ENCODE assay signal across 21 cellular contexts in genomic region chr20:35978041-35978513, GRCh38. TPM values are rescaled to one million over a fixed set of nuclear protein-coding genes. Genes with fewer than 3 reads are reported as not detected.
A peak's percentile ranks its signal among the peaks of the same experiment; 100 is the strongest.
DNase-seq lines count a peak whose midpoint lies in the region; ATAC-seq and TF ChIP-seq lines count a peak whose summit lies in the region.
"Had no signal": no experiment of that assay in that cellular context is flagged by ENCODE, and none has a peak within 500 bp of the region (broad histone marks: within the 10 kb centered on the region; RNA-seq: fewer than 3 reads in every experiment).

No MANE protein-coding gene starts in this region.

- H3K27me3 Mint-ChIP-seq in activated T-helper 2 cell treated with anti-CD3 and anti-CD28 coated beads, Interferon-gamma antibody, Interleukin-2, Interleukin-4, amounts not matched to agents 10 μg/mL and 5 μg/mL and 100 μg/mL, durations not matched to agents 14 hours and 24 hours and 36 hours (ENCODE audit: low read depth) = peaks cover 5% of the 10 kb centered on the region

- H3K27ac Mint-ChIP-seq in activated T-helper 2 cell treated with anti-CD3 and anti-CD28 coated beads, Interferon-gamma antibody, Interleukin-2, Interleukin-4, amounts not matched to agents 10 μg/mL and 5 μg/mL and 100 μg/mL, durations not matched to agents 14 hours and 24 hours and 36 hours = no peak overlapping the region
- H3K27ac Mint-ChIP-seq: endodermal cell, WTC11 had no signal

- no peak overlapping the region for H3K4me3 Mint-ChIP-seq in activated T-helper 2 cell treated with anti-CD3 and anti-CD28 coated beads, Interferon-gamma antibody, Interleukin-2, Interleukin-4, amounts not matched to agents 10 μg/mL and 5 μg/mL and 100 μg/mL, durations not matched to agents 14 hours and 24 hours and 36 hours (ENCODE audit: low read depth)
- H3K4me3 Mint-ChIP-seq: endodermal cell, WTC11 had no signal

- peaks cover 0 to under 1% (median 0%) of the 10 kb centered on the region in 4 donors for H3K4me1 ChIP-seq in sigmoid colon
- H3K4me1 ChIP-seq: Caco-2, left ventricle myocardium inferior, right atrium auricular region had no signal

- no peak for ATAC-seq in GM18517 (IDR thresholded peaks at IDR 0.05; ENCODE audit: unreplicated experiment)
- ATAC-seq: WTC11 had no signal

- H3K9me3 ChIP-seq in sigmoid colon = no peaks in the 10 kb centered on the region
- H3K9me3 ChIP-seq: Caco-2, left ventricle myocardium inferior, right atrium auricular region had no signal

- H3K9me3 Mint-ChIP-seq in activated T-helper 2 cell treated with anti-CD3 and anti-CD28 coated beads, Interferon-gamma antibody, Interleukin-2, Interleukin-4, amounts not matched to agents 10 μg/mL and 5 μg/mL and 100 μg/mL, durations not matched to agents 14 hours and 24 hours and 36 hours = no peaks in the 10 kb centered on the region
- H3K9me3 Mint-ChIP-seq: endodermal cell had no signal

- in situ Hi-C loops in SK-MEL-5 (cut with HindIII; ENCODE audit: low pct_unique_long_range_greater_than_20kb, low sequenced_read_pairs) = no loop called here

- H3K4me3 ChIP-seq in AG10803 (ENCODE audit: low read length) (no peak overlapping the region), fibroblast of villous mesenchyme (ENCODE audit: low read depth, low read length) (no peak overlapping the region), sigmoid colon (no peak overlapping the region)
- H3K4me3 ChIP-seq: left ventricle myocardium inferior, right atrium auricular region had no signal

- no peaks in the 10 kb centered on the region for H3K36me3 Mint-ChIP-seq in activated T-helper 2 cell treated with anti-CD3 and anti-CD28 coated beads, Interferon-gamma antibody, Interleukin-2, Interleukin-4, amounts not matched to agents 10 μg/mL and 5 μg/mL and 100 μg/mL, durations not matched to agents 14 hours and 24 hours and 36 hours (ENCODE audit: low read depth)
- H3K36me3 Mint-ChIP-seq: WTC11 had no signal

- TF ChIP-seq CTCF in AG10803 (conservative IDR thresholded peaks at IDR 0.05; ENCODE audit: low read length) (no peak), fibroblast of villous mesenchyme (IDR thresholded peaks at IDR 0.05; ENCODE audit: insufficient read depth, low read depth, low read length) (no peak), sigmoid colon (IDR thresholded peaks at IDR 0.05) (no peak)

- no peak overlapping the region for H3K27ac ChIP-seq in sigmoid colon
- H3K27ac ChIP-seq: left ventricle myocardium inferior, right atrium auricular region had no signal

- TF ChIP-seq POLR2A in sigmoid colon (IDR thresholded peaks at IDR 0.05) = no peak

- WGBS in sigmoid colon, 2 donors = 86% methylated on average over 9 of the region's 9 CpGs

- no peaks in the 10 kb centered on the region for H3K27me3 ChIP-seq in sigmoid colon
- H3K27me3 ChIP-seq: right atrium auricular region had no signal

- no peaks in the 10 kb centered on the region for H3K36me3 ChIP-seq in sigmoid colon
- H3K36me3 ChIP-seq: left ventricle myocardium inferior, right atrium auricular region had no signal

- no peak for TF ChIP-seq EP300 in sigmoid colon (IDR thresholded peaks at IDR 0.05)

- intact Hi-C loops in sigmoid colon (cut with DNase I) = no loop called here
- intact Hi-C loops in activated T-helper 2 cell treated with anti-CD3 and anti-CD28 coated beads, Interferon-gamma antibody, Interleukin-2, Interleukin-4, amounts not matched to agents 10 μg/mL and 5 μg/mL and 100 μg/mL, durations not matched to agents 14 hours and 24 hours and 36 hours (cut with micrococcal nuclease) = no loop called here

- no peaks in the 10 kb centered on the region for H3K4me1 Mint-ChIP-seq in activated T-helper 2 cell treated with anti-CD3 and anti-CD28 coated beads, Interferon-gamma antibody, Interleukin-2, Interleukin-4, amounts not matched to agents 10 μg/mL and 5 μg/mL and 100 μg/mL, durations not matched to agents 14 hours and 24 hours and 36 hours (ENCODE audit: low read depth)
- H3K4me1 Mint-ChIP-seq: endodermal cell, WTC11 had no signal

- DNase-seq in AG10803 (ENCODE audit: low read depth) (peak; percentile 42), LHCN-M2 (ENCODE audit: low read depth) (peak; percentile 8), SK-MEL-5 (ENCODE audit: low read depth, low spot score) (peak; percentile 51), fibroblast of villous mesenchyme (ENCODE audit: low read depth) (peak; percentile 55), sigmoid colon (no peak), NCI-H1694 (lab: John Stamatoyannopoulos, UW) (no peak)
- no peak for DNase-seq in activated T-helper 2 cell treated with anti-CD3 and anti-CD28 coated beads, Interferon-gamma antibody, Interleukin-2, Interleukin-4, amounts not matched to agents 10 μg/mL and 5 μg/mL and 100 μg/mL, durations not matched to agents 14 hours and 24 hours and 36 hours (ENCODE audit: low spot score)
- DNase-seq: activated effector memory CD4-positive, alpha-beta T cell treated with Interleukin-2 at 50 U/mL for 16 hours; amniotic stem cell; Caco-2; cerebellar nuclear complex; left ventricle myocardium inferior; NCI-H1092 treated with DMSO at 0.1 percent for 48 hours; NCI-H2171; NCI-H82; nucleus accumbens; stimulated activated CD4-positive, alpha-beta T cell treated with anti-CD3 and anti-CD28 coated beads, Interleukin-1b, Interleukin-23, amount 100 ng/mL, for 48 hours had no signal

RNA-seq across cellular contexts. Expression of gene CNBD2, which starts 9.7 kb away (rescaled TPM):
- 1.4 TPM in 2 replicates for total RNA-seq in LHCN-M2 (2014; rRNA removed)
- 1.8 TPM for polyA plus RNA-seq in LHCN-M2 (2012)
- total RNA-seq in SK-MEL-5 (2014; rRNA removed; shearing (Covaris generic)) = 4.1 and 7.4 TPM in 2 replicates
- 3.3 and 7.0 TPM in 2 replicates for polyA plus RNA-seq in SK-MEL-5 (2015; cell fraction: cytosol; rRNA removed)
- polyA plus RNA-seq in SK-MEL-5 (2015; cell fraction: nucleus; rRNA removed) = 16.1 and 18.4 TPM in 2 replicates
- total RNA-seq in fibroblast of villous mesenchyme = 1.7 and 4.5 TPM in 2 replicates
- 10 to 100 TPM in 1 of 4 donors, 1 to 10 TPM in 3; 1.7 to 14.6 (median 5.2) TPM for total RNA-seq in sigmoid colon
- 10 to 100 TPM in 1 of 3 donors, 1 to 10 TPM in 2; 6.2 to 10.8 (median 7.1) TPM for polyA plus RNA-seq in sigmoid colon
- 3.6 and 4.4 TPM in 2 replicates for total RNA-seq in activated T-helper 2 cell treated with anti-CD3 and anti-CD28 coated beads, Interferon-gamma antibody, Interleukin-2, Interleukin-4, amounts not matched to agents 10 μg/mL and 5 μg/mL and 100 μg/mL, durations not matched to agents 14 hours and 24 hours and 36 hours

RNA-seq across cellular contexts. Expression of gene SCAND1, which starts 23.8 kb away (rescaled TPM):
- 125 and 133 TPM in 2 replicates for total RNA-seq in LHCN-M2 (2014; rRNA removed)
- 66.8 TPM for polyA plus RNA-seq in LHCN-M2 (2012)
- 56.8 and 65.0 TPM in 2 replicates for total RNA-seq in SK-MEL-5 (2014; rRNA removed; shearing (Covaris generic))
- 74.7 and 116 TPM in 2 replicates for polyA plus RNA-seq in SK-MEL-5 (2015; cell fraction: cytosol; rRNA removed)
- polyA plus RNA-seq in SK-MEL-5 (2015; cell fraction: nucleus; rRNA removed) = 4.0 and 21.7 TPM in 2 replicates
- 41.0 and 92.1 TPM in 2 replicates for total RNA-seq in fibroblast of villous mesenchyme
- 10 to 100 TPM; 61.2 to 83.1 (median 70.8) TPM for total RNA-seq in sigmoid colon
- 100 to 1,000 TPM; 130 to 191 (median 184) TPM for polyA plus RNA-seq in sigmoid colon
- total RNA-seq in activated T-helper 2 cell treated with anti-CD3 and anti-CD28 coated beads, Interferon-gamma antibody, Interleukin-2, Interleukin-4, amounts not matched to agents 10 μg/mL and 5 μg/mL and 100 μg/mL, durations not matched to agents 14 hours and 24 hours and 36 hours = 39.5 and 40.3 TPM in 2 replicates

Comparison
In these comparisons a context has a peak if more than half of its experiments do, and no peak if none do; other contexts are left out.
1. DNase-seq: peak in AG10803 (single experiment), LHCN-M2 (single experiment), SK-MEL-5 (single experiment) and fibroblast of villous mesenchyme (single experiment); none in sigmoid colon (single experiment), activated T-helper 2 cell treated with anti-CD3 and anti-CD28 coated beads, Interferon-gamma antibody, Interleukin-2, Interleukin-4, amounts not matched to agents 10 μg/mL and 5 μg/mL and 100 μg/mL, durations not matched to agents 14 hours and 24 hours and 36 hours (single experiment) and NCI-H1694 (single experiment).